In genomic region chr1:94580367-94581115, GRCh38 we compare ENCODE assay signal across 1 cellular context.
TF ChIP-seq lines count a peak whose summit lies in the region.

No MANE protein-coding gene starts in this region.

TF ChIP-seq in GM23338, 12 proteins besides CTCF, POLR2A, EP300 and RAD21 (continued from another document):
- TF ChIP-seq ZNF462 (CRISPR knock-in tag; IDR thresholded peaks at IDR 0.05): no peak
